In the genomic region with DNA sequence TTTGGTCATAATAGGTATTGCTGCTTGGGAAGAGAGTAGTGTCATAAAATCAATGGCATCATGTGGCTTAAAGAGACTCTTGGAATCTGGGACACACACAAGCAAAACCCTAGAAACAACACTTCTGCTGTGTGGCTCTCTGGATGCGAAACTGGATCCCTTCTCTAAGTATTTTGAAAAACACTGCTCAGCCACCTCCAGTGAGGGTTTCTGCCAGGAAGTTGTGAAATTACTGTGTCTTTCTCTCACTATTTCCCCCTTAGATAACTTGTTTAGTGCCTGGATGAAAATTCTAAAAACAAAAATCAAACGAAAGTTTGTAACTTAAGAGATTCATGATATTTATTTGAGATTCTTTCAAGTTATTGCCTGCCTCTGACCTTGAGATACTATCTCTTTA, we compare ENCODE assay signal across 16 cellular contexts.
DNase-seq lines count a peak whose midpoint lies in the region; ATAC-seq and TF ChIP-seq lines count a peak whose summit lies in the region.
"Had no signal": no experiment of that assay in that cellular context is flagged by ENCODE, and none has a peak within 500 bp of the region (broad histone marks: within the 10 kb centered on the region; RNA-seq: fewer than 3 reads in every experiment).

No MANE protein-coding gene starts in this region.

- H3K36me3 ChIP-seq in adrenal gland (replicated peaks in 1 of 2), result no peaks in the 10 kb centered on the region
- H3K36me3 ChIP-seq: SJSA1 had no signal

- ATAC-seq in HG02981 (IDR thresholded peaks at IDR 0.05; ENCODE audit: unreplicated experiment), result no peak

- no peaks in the 10 kb centered on the region for H3K9me3 ChIP-seq in adrenal gland (replicated peaks in 1 of 3)
- H3K9me3 ChIP-seq: SJSA1 had no signal

- WGBS in adrenal gland, 4 donors, result 51 to 71% (median 61%) methylated on average over 2 of the region's 2 CpGs

- TF ChIP-seq CTCF in NB4 (IDR thresholded peaks at IDR 0.05; ENCODE audit: low read depth, low read length), result no peak
- TF ChIP-seq CTCF in nephron progenitor cell (IDR thresholded peaks at IDR 0.05), result no peak
- no peak for TF ChIP-seq CTCF in adrenal gland (IDR thresholded peaks at IDR 0.05)

- H3K9me3 Mint-ChIP-seq in nephron progenitor cell, result peaks cover 17% of the 10 kb centered on the region

- no peak overlapping the region for H3K4me3 Mint-ChIP-seq in nephron progenitor cell
- H3K4me3 Mint-ChIP-seq: B cell, H9 had no signal

- no peak overlapping the region for H3K27ac ChIP-seq in adrenal gland
- H3K27ac ChIP-seq: HL-60, KMS-11, SJSA1 had no signal

- TF ChIP-seq POLR2A in NB4 (IDR thresholded peaks at IDR 0.05; ENCODE audit: extremely low read depth, insufficient read length), result no peak
- no peak for TF ChIP-seq POLR2A in adrenal gland (IDR thresholded peaks at IDR 0.05)

- H3K27ac Mint-ChIP-seq in nephron progenitor cell, result peak overlapping the region; percentile 41
- H3K27ac Mint-ChIP-seq: B cell, H9 had no signal

- peaks cover 3% of the 10 kb centered on the region for H3K27me3 Mint-ChIP-seq in nephron progenitor cell (ENCODE audit: low read depth, poor library complexity)
- H3K27me3 Mint-ChIP-seq: B cell had no signal

- DNase-seq in Kasumi-1 (lab: John Stamatoyannopoulos, UW) (peak; percentile 2 to 33), NB4 (ENCODE audit: low read depth) (peak; percentile 60), fibroblast of gingiva (ENCODE audit: low read depth) (peak; percentile 34), nephron progenitor cell (no peak), NCI-H69 (lab: John Stamatoyannopoulos, UW) (no peak), adrenal gland (no peak)
- DNase-seq: H9, NCI-H1105, NCI-H2081 treated with DMSO at 0.1 percent for 48 hours, NCI-H2227 treated with DMSO at 0.1 percent for 48 hours, NCI-H510A treated with DMSO at 0.1 percent for 48 hours had no signal

- H3K36me3 Mint-ChIP-seq in nephron progenitor cell (ENCODE audit: low read depth), result peaks cover 65% of the 10 kb centered on the region

- intact Hi-C loops in adrenal gland (cut with DNase I), result no loop called here

- H3K4me1 ChIP-seq in adrenal gland (replicated peaks in 1 of 2), result peaks cover 7 to 14% of the 10 kb centered on the region in 2 donors
- H3K4me1 ChIP-seq: SJSA1 had no signal

- H3K4me3 ChIP-seq in NB4 (ENCODE audit: low read depth, low read length), result no peak overlapping the region
- H3K4me3 ChIP-seq in adrenal gland, result no peak overlapping the region
- H3K4me3 ChIP-seq: SJSA1 had no signal

- no peaks in the 10 kb centered on the region for H3K27me3 ChIP-seq in adrenal gland
- H3K27me3 ChIP-seq: SJSA1 had no signal

- H3K4me1 Mint-ChIP-seq in nephron progenitor cell, result peaks cover 25% of the 10 kb centered on the region
- H3K4me1 Mint-ChIP-seq: B cell, H9 had no signal

Comparison
In these comparisons a context has a peak if more than half of its experiments do, and no peak if none do; other contexts are left out.
1. DNase-seq: peak in Kasumi-1 (2 of 2), NB4 (single experiment) and fibroblast of gingiva (single experiment); none in nephron progenitor cell (single experiment), NCI-H69 (single experiment) and adrenal gland (0 of 7).